Comparison of ENCODE assay signal across 8 cellular contexts in genomic region chr17:30235386-30236296, GRCh38. TPM values are rescaled to one million over a fixed set of nuclear protein-coding genes. Genes with fewer than 3 reads are reported as not detected.
A peak's percentile ranks its signal among the peaks of the same experiment; 100 is the strongest.
DNase-seq lines count a peak whose midpoint lies in the region; ATAC-seq, FAIRE-seq and TF ChIP-seq lines count a peak whose summit lies in the region.
"Had no signal": no experiment of that assay in that cellular context is flagged by ENCODE, and none has a peak within 500 bp of the region (broad histone marks: within the 10 kb centered on the region; RNA-seq: fewer than 3 reads in every experiment).

Gene SLC6A4 (minus strand): TSS chr17:30235697. CDS start chr17:30221958, 13,739 bp downstream.

- H3K4me3 ChIP-seq in Panc1 (ENCODE audit: low read depth in 2 of 2, low read length in 2 of 2) (peak within 1 kb of the TSS; percentile 47 to 63), pancreas (peak within 1 kb of the TSS; percentile 3 to 49 (median 25))

- in situ Hi-C loops in Panc1 (cut with HindIII; ENCODE audit: low pct_unique_long_range_greater_than_20kb, low sequenced_read_pairs), result no loop called here

- DNase-seq in GM12892 (ENCODE audit: insufficient read length), result peak; percentile 44
- no peak for DNase-seq in Panc1 (ENCODE audit: low read depth, low spot score)
- DNase-seq in fibroblast of peridontal ligament (ENCODE audit: extremely low read depth), result peak; percentile 29
- DNase-seq in pancreas, result peak in 1 of 6 donors; percentile 59
- DNase-seq in head of caudate nucleus, result no peak

- CTCF ChIA-PET in Panc1 (lab: Charles Lee), result interaction anchor here (0.5 to 2.2 kb wide), 6 partner anchors 34 to 131 kb away, joined by 3 to 32 read pairs (median 4); no protein-coding TSS in a partner anchor

- intact Hi-C loops in Panc1 (cut with micrococcal nuclease; ENCODE audit: unreplicated experiment), result loop anchor here (5.0 kb wide), 2 partner anchors 113 to 133 kb away; no protein-coding TSS in a partner anchor
- intact Hi-C loops in pancreas (cut with DNase I), result no loop called here
- intact Hi-C loops in head of caudate nucleus (cut with DNase I), result no loop called here

- TF ChIP-seq CTCF in Panc1 (IDR thresholded peaks at IDR 0.05), result no peak
- TF ChIP-seq CTCF in pancreas (IDR thresholded peaks at IDR 0.05), result no peak

- H3K36me3 ChIP-seq in Panc1 (ENCODE audit: control insufficient read depth, insufficient read depth, low read length) (no peaks in the 10 kb centered on the region), pancreas (no peaks in the 10 kb centered on the region)

- H3K27ac ChIP-seq in Panc1 (ENCODE audit: low read length) (no peak within 1 kb of the TSS), pancreas (no peak within 1 kb of the TSS)

- no peaks in the 10 kb centered on the region for H3K9me3 ChIP-seq in Panc1 (ENCODE audit: control insufficient read depth, insufficient read depth, low read depth, low read length)
- H3K9me3 ChIP-seq in pancreas, result no peaks in the 10 kb centered on the region

- FAIRE-seq in GM12892 (lab: Jason Lieb, UNC) (peak; percentile 64), pancreas (lab: Jason Lieb, UNC) (no peak)

- 8 to 9% methylated on average over 62 to 82 of the region's 82 CpGs for WGBS in pancreas, 2 donors

- no TSS peak for BruUV-seq in Panc1 (replicated peaks; lab: Mats Ljungman, UMichigan)

- POLR2A ChIA-PET in Panc1 (lab: Charles Lee), result interaction anchor here (0.6 to 0.7 kb wide), 2 partner anchors 11 to 110 kb away, joined by 3 to 6 read pairs; no protein-coding TSS in a partner anchor

- H3K4me1 ChIP-seq in Panc1 (ENCODE audit: control insufficient read depth, insufficient read depth, low read length) (peaks cover 20% of the 10 kb centered on the region), pancreas (peaks cover 0 to 3% (median 0%) of the 10 kb centered on the region in 3 donors)

- no peak for TF ChIP-seq POLR2A in GM12892 (IDR thresholded peaks at IDR 0.05; ENCODE audit: low read depth, low read length)

- ATAC-seq in Panc1 (peak; percentile 40; the same call in 1 of the 2 replicates), pancreas (peak; percentile 24 to 49 (median 40)), GM18909 (IDR thresholded peaks at IDR 0.05; ENCODE audit: poor library complexity, unreplicated experiment) (no peak), GM19467 (IDR thresholded peaks at IDR 0.05; ENCODE audit: unreplicated experiment) (no peak)

- H3K27me3 ChIP-seq in Panc1 (ENCODE audit: control insufficient read depth, insufficient read depth, low read length) (peaks cover 17% of the 10 kb centered on the region), pancreas (no peaks in the 10 kb centered on the region)

RNA-seq across cellular contexts. Expression of gene SLC6A4, which starts in this region (rescaled TPM):
- polyA plus RNA-seq in GM12892 (2012; ENCODE audit: missing spikeins), result 3.8 TPM
- total RNA-seq in Panc1 (2021; ENCODE audit: unreplicated experiment) (not detected), pancreas (under 1 TPM; 0.46 to 0.98 (median 0.87) TPM)
- polyA plus RNA-seq in Panc1 (2012; ENCODE audit: insufficient read length), result not detected
- 1 to 10 TPM in 1 of 2 donors, under 1 TPM in 1; 0.42 to 3.1 TPM for polyA plus RNA-seq in pancreas
- total RNA-seq: T-helper 2 cell treated with Interferon-gamma antibody and Interleukin-4, amounts not matched to agents 100 ng/mL and 5 ng/mL, for 36 hours had no signal

Comparison
In these comparisons a context has a peak if more than half of its experiments do, and no peak if none do; other contexts are left out.
1. Peak in ATAC-seq and H3K4me3 ChIP-seq in Panc1; RNA of the gene not detected or under 1 TPM.
2. DNase-seq: peak in GM12892 (single experiment) and fibroblast of peridontal ligament (single experiment); none in Panc1 (single experiment) and head of caudate nucleus (0 of 42).
3. ATAC-seq: peak in pancreas (4 of 4); none in GM18909 (single experiment) and GM19467 (single experiment).